ENCODE assay signal across 2 cellular contexts in the genomic region with DNA sequence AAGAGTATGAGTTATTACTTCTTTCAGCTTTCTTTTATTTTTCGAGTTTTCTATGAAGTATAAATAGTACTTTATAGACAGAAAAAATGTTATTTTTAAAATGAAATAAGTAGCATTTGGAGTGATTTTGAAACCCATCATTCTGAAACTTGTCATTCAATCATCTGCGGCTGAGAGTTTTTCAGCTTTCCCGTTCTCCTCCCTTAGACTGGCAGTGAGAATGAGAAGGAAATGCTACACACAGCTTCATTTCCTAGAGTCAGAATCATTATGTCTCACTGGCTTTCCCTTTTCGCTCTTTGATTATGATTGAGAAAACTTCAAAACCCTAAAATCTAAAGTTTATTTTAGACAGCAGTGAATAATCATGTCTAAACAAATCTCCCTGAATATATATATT.
TF ChIP-seq lines count a peak whose summit lies in the region.

No MANE protein-coding gene starts in this region.

TF ChIP-seq in SK-N-SH, 30 proteins besides CTCF, POLR2A, EP300 and RAD21:
- no peak for TF ChIP-seq EZH2phosphoT487 (IDR thresholded peaks at IDR 0.05; ENCODE audit: borderline replicate concordance, low read depth)
- no peak for TF ChIP-seq NFIC (IDR thresholded peaks at IDR 0.05; ENCODE audit: borderline replicate concordance)
- TF ChIP-seq SIN3A (IDR thresholded peaks at IDR 0.05; ENCODE audit: borderline replicate concordance, low read depth, low read length) = no peak
- TF ChIP-seq YY1 (IDR thresholded peaks at IDR 0.05; ENCODE audit: low read depth) = no peak
- no peak for TF ChIP-seq FOXM1 (IDR thresholded peaks at IDR 0.05; ENCODE audit: low read depth)
- TF ChIP-seq FOXJ3 (CRISPR knock-in tag; IDR thresholded peaks at IDR 0.05) = no peak
- no peak for TF ChIP-seq RCOR1 (IDR thresholded peaks at IDR 0.05; ENCODE audit: low read length)
- no peak for TF ChIP-seq CHD2 (IDR thresholded peaks at IDR 0.05; ENCODE audit: low read length, partially characterized antibody)
- TF ChIP-seq ELF1 (IDR thresholded peaks at IDR 0.05) = no peak
- TF ChIP-seq MXI1 (IDR thresholded peaks at IDR 0.05; ENCODE audit: low read depth, low read length) = no peak
- TF ChIP-seq TCF12 (IDR thresholded peaks at IDR 0.05) = no peak
- TF ChIP-seq, protein P1, sequence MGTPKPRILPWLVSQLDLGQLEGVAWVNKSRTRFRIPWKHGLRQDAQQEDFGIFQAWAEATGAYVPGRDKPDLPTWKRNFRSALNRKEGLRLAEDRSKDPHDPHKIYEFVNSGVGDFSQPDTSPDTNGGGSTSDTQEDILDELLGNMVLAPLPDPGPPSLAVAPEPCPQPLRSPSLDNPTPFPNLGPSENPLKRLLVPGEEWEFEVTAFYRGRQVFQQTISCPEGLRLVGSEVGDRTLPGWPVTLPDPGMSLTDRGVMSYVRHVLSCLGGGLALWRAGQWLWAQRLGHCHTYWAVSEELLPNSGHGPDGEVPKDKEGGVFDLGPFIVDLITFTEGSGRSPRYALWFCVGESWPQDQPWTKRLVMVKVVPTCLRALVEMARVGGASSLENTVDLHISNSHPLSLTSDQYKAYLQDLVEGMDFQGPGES (IDR thresholded peaks at IDR 0.05; ENCODE audit: low read depth, low read length) = no peak

TF ChIP-seq in SK-N-SH treated with all-trans-retinoic acid at 6 μM for 48 hours, 23 proteins besides CTCF, POLR2A, EP300 and RAD21:
- TF ChIP-seq, protein P2, sequence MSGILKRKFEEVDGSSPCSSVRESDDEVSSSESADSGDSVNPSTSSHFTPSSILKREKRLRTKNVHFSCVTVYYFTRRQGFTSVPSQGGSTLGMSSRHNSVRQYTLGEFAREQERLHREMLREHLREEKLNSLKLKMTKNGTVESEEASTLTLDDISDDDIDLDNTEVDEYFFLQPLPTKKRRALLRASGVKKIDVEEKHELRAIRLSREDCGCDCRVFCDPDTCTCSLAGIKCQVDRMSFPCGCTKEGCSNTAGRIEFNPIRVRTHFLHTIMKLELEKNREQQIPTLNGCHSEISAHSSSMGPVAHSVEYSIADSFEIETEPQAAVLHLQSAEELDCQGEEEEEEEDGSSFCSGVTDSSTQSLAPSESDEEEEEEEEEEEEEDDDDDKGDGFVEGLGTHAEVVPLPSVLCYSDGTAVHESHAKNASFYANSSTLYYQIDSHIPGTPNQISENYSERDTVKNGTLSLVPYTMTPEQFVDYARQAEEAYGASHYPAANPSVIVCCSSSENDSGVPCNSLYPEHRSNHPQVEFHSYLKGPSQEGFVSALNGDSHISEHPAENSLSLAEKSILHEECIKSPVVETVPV (CRISPR knock-in tag; IDR thresholded peaks at IDR 0.05) = no peak
- TF ChIP-seq TOX (CRISPR knock-in tag; IDR thresholded peaks at IDR 0.05; ENCODE audit: borderline replicate concordance) (no peak), GLIS3 (CRISPR knock-in tag; IDR thresholded peaks at IDR 0.05) (no peak), OSR1 (CRISPR knock-in tag; IDR thresholded peaks at IDR 0.05) (no peak), ZNF70 (CRISPR knock-in tag; IDR thresholded peaks at IDR 0.05) (no peak), CSDC2 (CRISPR knock-in tag; IDR thresholded peaks at IDR 0.05) (no peak), ISL1 (CRISPR knock-in tag; IDR thresholded peaks at IDR 0.05) (no peak), RARB (CRISPR knock-in tag; IDR thresholded peaks at IDR 0.05) (no peak), BACH2 (CRISPR knock-in tag; IDR thresholded peaks at IDR 0.05; ENCODE audit: borderline replicate concordance) (no peak), ZNF8 (CRISPR knock-in tag; IDR thresholded peaks at IDR 0.05) (no peak), ARNTL (CRISPR knock-in tag; IDR thresholded peaks at IDR 0.05; ENCODE audit: borderline replicate concordance, low read depth) (no peak), ZC3H10 (CRISPR knock-in tag; IDR thresholded peaks at IDR 0.05) (no peak), ZFP30 (CRISPR knock-in tag; IDR thresholded peaks at IDR 0.05) (no peak), PPARA (CRISPR knock-in tag; IDR thresholded peaks at IDR 0.05; ENCODE audit: borderline replicate concordance) (no peak), ZFP3 (CRISPR knock-in tag; IDR thresholded peaks at IDR 0.05) (no peak), TCF4 (CRISPR knock-in tag; IDR thresholded peaks at IDR 0.05; ENCODE audit: borderline replicate concordance) (no peak)
- TF ChIP-seq, protein P3, sequence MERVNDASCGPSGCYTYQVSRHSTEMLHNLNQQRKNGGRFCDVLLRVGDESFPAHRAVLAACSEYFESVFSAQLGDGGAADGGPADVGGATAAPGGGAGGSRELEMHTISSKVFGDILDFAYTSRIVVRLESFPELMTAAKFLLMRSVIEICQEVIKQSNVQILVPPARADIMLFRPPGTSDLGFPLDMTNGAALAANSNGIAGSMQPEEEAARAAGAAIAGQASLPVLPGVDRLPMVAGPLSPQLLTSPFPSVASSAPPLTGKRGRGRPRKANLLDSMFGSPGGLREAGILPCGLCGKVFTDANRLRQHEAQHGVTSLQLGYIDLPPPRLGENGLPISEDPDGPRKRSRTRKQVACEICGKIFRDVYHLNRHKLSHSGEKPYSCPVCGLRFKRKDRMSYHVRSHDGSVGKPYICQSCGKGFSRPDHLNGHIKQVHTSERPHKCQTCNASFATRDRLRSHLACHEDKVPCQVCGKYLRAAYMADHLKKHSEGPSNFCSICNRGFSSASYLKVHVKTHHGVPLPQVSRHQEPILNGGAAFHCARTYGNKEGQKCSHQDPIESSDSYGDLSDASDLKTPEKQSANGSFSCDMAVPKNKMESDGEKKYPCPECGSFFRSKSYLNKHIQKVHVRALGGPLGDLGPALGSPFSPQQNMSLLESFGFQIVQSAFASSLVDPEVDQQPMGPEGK (CRISPR knock-in tag; IDR thresholded peaks at IDR 0.05; ENCODE audit: borderline replicate concordance) = no peak
- TF ChIP-seq, protein P4, sequence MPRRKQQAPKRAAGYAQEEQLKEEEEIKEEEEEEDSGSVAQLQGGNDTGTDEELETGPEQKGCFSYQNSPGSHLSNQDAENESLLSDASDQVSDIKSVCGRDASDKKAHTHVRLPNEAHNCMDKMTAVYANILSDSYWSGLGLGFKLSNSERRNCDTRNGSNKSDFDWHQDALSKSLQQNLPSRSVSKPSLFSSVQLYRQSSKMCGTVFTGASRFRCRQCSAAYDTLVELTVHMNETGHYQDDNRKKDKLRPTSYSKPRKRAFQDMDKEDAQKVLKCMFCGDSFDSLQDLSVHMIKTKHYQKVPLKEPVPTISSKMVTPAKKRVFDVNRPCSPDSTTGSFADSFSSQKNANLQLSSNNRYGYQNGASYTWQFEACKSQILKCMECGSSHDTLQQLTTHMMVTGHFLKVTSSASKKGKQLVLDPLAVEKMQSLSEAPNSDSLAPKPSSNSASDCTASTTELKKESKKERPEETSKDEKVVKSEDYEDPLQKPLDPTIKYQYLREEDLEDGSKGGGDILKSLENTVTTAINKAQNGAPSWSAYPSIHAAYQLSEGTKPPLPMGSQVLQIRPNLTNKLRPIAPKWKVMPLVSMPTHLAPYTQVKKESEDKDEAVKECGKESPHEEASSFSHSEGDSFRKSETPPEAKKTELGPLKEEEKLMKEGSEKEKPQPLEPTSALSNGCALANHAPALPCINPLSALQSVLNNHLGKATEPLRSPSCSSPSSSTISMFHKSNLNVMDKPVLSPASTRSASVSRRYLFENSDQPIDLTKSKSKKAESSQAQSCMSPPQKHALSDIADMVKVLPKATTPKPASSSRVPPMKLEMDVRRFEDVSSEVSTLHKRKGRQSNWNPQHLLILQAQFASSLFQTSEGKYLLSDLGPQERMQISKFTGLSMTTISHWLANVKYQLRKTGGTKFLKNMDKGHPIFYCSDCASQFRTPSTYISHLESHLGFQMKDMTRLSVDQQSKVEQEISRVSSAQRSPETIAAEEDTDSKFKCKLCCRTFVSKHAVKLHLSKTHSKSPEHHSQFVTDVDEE (CRISPR knock-in tag; IDR thresholded peaks at IDR 0.05) = no peak
